ENCODE assay signal across 15 cellular contexts in the genomic region with DNA sequence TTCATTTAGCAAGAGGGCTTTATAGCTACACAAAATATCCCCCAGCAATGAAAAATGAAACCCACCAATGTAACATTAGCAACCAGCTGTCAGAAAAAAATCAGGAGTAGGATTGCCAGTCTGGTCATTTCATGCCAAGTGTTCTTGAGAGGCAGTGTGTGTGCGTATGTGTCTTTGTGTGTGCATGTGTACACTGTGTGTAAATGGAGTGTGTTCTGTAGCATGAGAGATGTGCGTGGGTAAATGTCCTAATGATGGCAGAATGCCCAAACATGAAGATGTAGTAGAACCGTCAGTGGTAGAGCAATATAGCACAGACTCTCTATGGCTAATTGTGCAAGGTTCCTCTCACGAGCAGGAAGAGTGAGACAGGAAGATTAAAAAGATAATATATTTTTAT.
DNase-seq lines count a peak whose midpoint lies in the region; ATAC-seq and TF ChIP-seq lines count a peak whose summit lies in the region.
"Had no signal": no experiment of that assay in that cellular context is flagged by ENCODE, and none has a peak within 500 bp of the region (broad histone marks: within the 10 kb centered on the region; RNA-seq: fewer than 3 reads in every experiment).

No MANE protein-coding gene starts in this region.

- H4K91ac ChIP-seq in IMR-90 (ENCODE audit: insufficient read depth, low read depth, low read length) = no peak overlapping the region

- H3K14ac ChIP-seq in IMR-90 (replicated peaks; ENCODE audit: low read depth, low read length) = no peak overlapping the region

- no peaks in the 10 kb centered on the region for H4K20me1 ChIP-seq in IMR-90 (ENCODE audit: insufficient read depth, low read length)

- 0 out of 2 replicates have a peak overlapping the region, but pooled peaks have one; percentile 47 for H2BK20ac ChIP-seq in IMR-90 (ENCODE audit: low read depth, low read length)

- H3K9me3 ChIP-seq in BE2C = no peaks in the 10 kb centered on the region
- no peaks in the 10 kb centered on the region for H3K9me3 ChIP-seq in IMR-90 (ENCODE audit: control insufficient read depth, insufficient read depth, low read length)
- no peaks in the 10 kb centered on the region for H3K9me3 ChIP-seq in ectodermal cell (ENCODE audit: control insufficient read depth, low read length)
- H3K9me3 ChIP-seq: Peyer's patch, uterus had no signal

- peak overlapping the region; percentile 19 for H2AFZ ChIP-seq in IMR-90 (replicated peaks; ENCODE audit: low read length, poor library complexity)

- H3K27ac ChIP-seq in IMR-90 (ENCODE audit: insufficient read depth, low read length) (peak overlapping the region; percentile 71; the same call in 1 of the 2 replicates), ectodermal cell (ENCODE audit: insufficient read depth, low read depth, low read length, poor library complexity, severe bottlenecking) (no peak overlapping the region), mesendoderm (ENCODE audit: low read depth, low read length) (no peak overlapping the region)
- H3K27ac ChIP-seq: Peyer's patch, uterus had no signal

- intact Hi-C loops in IMR-90 (cut with micrococcal nuclease) = loop anchor here (1.0 to 10.0 kb wide), 11 partner anchors 92 to 1225 kb away; no protein-coding TSS in a partner anchor
- intact Hi-C loops in sciatic nerve (cut with DNase I) = no loop called here

- dilution Hi-C loops in IMR-90 (cut with HindIII; ENCODE audit: low sequenced_read_pairs, unreplicated experiment) = no loop called here

- peaks cover 6% of the 10 kb centered on the region; the same call in 1 of the 2 replicates for H3K9me1 ChIP-seq in IMR-90 (ENCODE audit: insufficient read depth, low read length)

- H3K4me1 ChIP-seq in BE2C = peaks cover 13% of the 10 kb centered on the region
- H3K4me1 ChIP-seq in IMR-90 (ENCODE audit: control insufficient read depth, insufficient read depth, low read length) = peaks cover 4% of the 10 kb centered on the region; the same call in 1 of the 2 replicates
- H3K4me1 ChIP-seq in ectodermal cell (ENCODE audit: control insufficient read depth, insufficient read depth, low read length) = no peaks in the 10 kb centered on the region
- H3K4me1 ChIP-seq in mesendoderm (ENCODE audit: control insufficient read depth, low read depth, low read length) = no peaks in the 10 kb centered on the region
- H3K4me1 ChIP-seq: Peyer's patch, uterus had no signal

- H3K9ac ChIP-seq in IMR-90 (ENCODE audit: low read depth, low read length) (peak overlapping the region; percentile 57), mesendoderm (ENCODE audit: low read length) (no peak overlapping the region)

- H4K5ac ChIP-seq in IMR-90 (ENCODE audit: low read depth, low read length) = peak overlapping the region; percentile 72
- H4K5ac ChIP-seq in mesendoderm (ENCODE audit: low read length) = no peak overlapping the region

- in situ Hi-C loops in IMR-90 (cut with MboI; ENCODE audit: low sequenced_read_pairs) = loop anchor here (10.0 to 25.0 kb wide), 2 partner anchors 583 to 971 kb away; no protein-coding TSS in a partner anchor

- TF ChIP-seq POLR2A in IMR-90 (IDR thresholded peaks at IDR 0.05; ENCODE audit: low read depth, low read length) = no peak

- peak overlapping the region in 1 of 2 experiments; percentile 12; a peak in 1 of 4 replicates for H4K8ac ChIP-seq in IMR-90 (ENCODE audit: low read depth in 2 of 2, low read length in 2 of 2)
- H4K8ac ChIP-seq in mesendoderm (ENCODE audit: low read depth, low read length) = no peak overlapping the region

- peak overlapping the region; percentile 49 for H3K4ac ChIP-seq in IMR-90 (ENCODE audit: low read depth, low read length)
- H3K4ac ChIP-seq in mesendoderm (ENCODE audit: low read depth, low read length) = no peak overlapping the region

- DNase-seq in BE2C (no peak), IMR-90 (peak; percentile 26), mesendoderm (no peak), sciatic nerve (ENCODE audit: low spot score) (no peak), mesenteric fat pad (ENCODE audit: low spot score) (no peak), RPMI8226 (no peak)
- DNase-seq: activated CD4-positive, CD25-positive, alpha-beta regulatory T cell; activated naive CD4-positive, alpha-beta T cell treated with Interleukin-2 at 50 U/mL for 16 hours; AML-193; Peyer's patch; stimulated activated naive CD4-positive, alpha-beta T cell; T-cell; uterus had no signal

- peak overlapping the region; percentile 71; the same call in 1 of the 2 replicates for H3K23ac ChIP-seq in IMR-90 (ENCODE audit: low read depth, low read length)
- H3K23ac ChIP-seq in mesendoderm (ENCODE audit: low read length) = peak overlapping the region; percentile 92

- H2BK15ac ChIP-seq in IMR-90 (ENCODE audit: low read depth, low read length) (0 out of 3 replicates have a peak overlapping the region, but pooled peaks have one; percentile 16), mesendoderm (replicated peaks; ENCODE audit: low read depth) (no peak overlapping the region)

- H3K18ac ChIP-seq in IMR-90 (ENCODE audit: low read depth, low read length) (peak overlapping the region; percentile 93), mesendoderm (ENCODE audit: low read length) (no peak overlapping the region)

- H3K79me2 ChIP-seq in mesendoderm (ENCODE audit: control insufficient read depth, insufficient read depth, low read length) = no peaks in the 10 kb centered on the region

- H3K4me2 ChIP-seq in IMR-90 (ENCODE audit: low read depth, low read length) (peak overlapping the region; percentile 100), mesendoderm (ENCODE audit: low read length) (no peak overlapping the region)

- H3K56ac ChIP-seq in IMR-90 (ENCODE audit: extremely low read depth, insufficient read depth, low read length) = no peak overlapping the region
- H3K56ac ChIP-seq in mesendoderm (ENCODE audit: low read length) = no peak overlapping the region

- peak overlapping the region; percentile 85 for H3K4me3 ChIP-seq in BE2C (ENCODE audit: low read depth, low read length)
- H3K4me3 ChIP-seq in IMR-90 (ENCODE audit: insufficient read depth, low read depth, low read length) = peak overlapping the region; percentile 72
- peak overlapping the region; percentile 66 for H3K4me3 ChIP-seq in ectodermal cell (ENCODE audit: insufficient read depth, low read depth, low read length)
- H3K4me3 ChIP-seq in mesendoderm (ENCODE audit: low read length) = no peak overlapping the region

- H3K36me3 ChIP-seq in BE2C (peaks cover 9% of the 10 kb centered on the region), IMR-90 (ENCODE audit: control insufficient read depth, insufficient read depth, low read length) (no peaks in the 10 kb centered on the region), ectodermal cell (ENCODE audit: control insufficient read depth, insufficient read depth, low read length) (no peaks in the 10 kb centered on the region), mesendoderm (ENCODE audit: control insufficient read depth, insufficient read depth, low read length) (no peaks in the 10 kb centered on the region)
- H3K36me3 ChIP-seq: Peyer's patch, uterus had no signal

- no peak for TF ChIP-seq RAD21 in IMR-90 (IDR thresholded peaks at IDR 0.05; ENCODE audit: low read length)

- CTCF ChIA-PET in IMR-90 (lab: Yijun Ruan, JAX) = no interaction called here

- WGBS in IMR-90 (ENCODE audit: extremely low coverage in 2 of 2, insufficient read length in 1 of 2), 2 experiments = no CpG with 5 or more reads among the region's 4 CpGs
- WGBS in ectodermal cell, 2 experiments = 72 to 81% methylated on average over 4 of the region's 4 CpGs
- WGBS in mesendoderm (ENCODE audit: extremely low coverage, insufficient coverage, low lambda C conversion rate) = no CpG with 5 or more reads among the region's 4 CpGs

- peak overlapping the region; percentile 18; the same call in 1 of the 2 replicates for H2BK120ac ChIP-seq in IMR-90 (ENCODE audit: low read depth, low read length)
- H2BK120ac ChIP-seq in mesendoderm (ENCODE audit: low read depth, low read length) = no peak overlapping the region

- H3K79me1 ChIP-seq in IMR-90 (ENCODE audit: low read depth in 1 of 2, low read length in 2 of 2) (peaks cover 6 to 7% of the 10 kb centered on the region in 2 experiments; a peak in 1 of 4 replicates), mesendoderm (ENCODE audit: low read length) (no peaks in the 10 kb centered on the region)

- TF ChIP-seq CTCF in BE2C (IDR thresholded peaks at IDR 0.05; ENCODE audit: low read depth, low read length) = no peak
- no peak for TF ChIP-seq CTCF in IMR-90 (conservative IDR thresholded peaks at IDR 0.05; ENCODE audit: low read depth, low read length)

- POLR2A ChIA-PET in IMR-90 (lab: Charles Lee; ENCODE audit: unreplicated experiment) = no interaction called here

- BruUV-seq in IMR-90 (replicated peaks; lab: Mats Ljungman, UMichigan) = no TSS peak

- H2AK9ac ChIP-seq in IMR-90 (replicated peaks; ENCODE audit: low read depth, low read length, poor library complexity) = no peak overlapping the region

- ATAC-seq in IMR-90 (ENCODE audit: low read depth) (peak; percentile 9; the same call in 1 of the 2 replicates), sciatic nerve (no peak), GM18519 (IDR thresholded peaks at IDR 0.05; ENCODE audit: low FRiP score, unreplicated experiment) (no peak)
- ATAC-seq: T-cell had no signal

- 0 out of 2 replicates have a peak overlapping the region, but pooled peaks have one; percentile 13 for H2AK5ac ChIP-seq in IMR-90 (ENCODE audit: low read depth, low read length)
- H2AK5ac ChIP-seq in mesendoderm (ENCODE audit: low read length) = no peak overlapping the region

- H2BK5ac ChIP-seq in IMR-90 (ENCODE audit: low read depth, low read length, poor library complexity, severe bottlenecking) = peak overlapping the region; percentile 64
- no peak overlapping the region for H2BK5ac ChIP-seq in mesendoderm (ENCODE audit: low read length)

- H3K27me3 ChIP-seq in BE2C (no peaks in the 10 kb centered on the region), IMR-90 (ENCODE audit: control insufficient read depth, insufficient read depth, low read length) (no peaks in the 10 kb centered on the region), ectodermal cell (ENCODE audit: control insufficient read depth, insufficient read depth, low read length, poor library complexity, severe bottlenecking) (peaks cover 18% of the 10 kb centered on the region), mesendoderm (ENCODE audit: insufficient read depth, low read length, poor library complexity) (peaks cover 3% of the 10 kb centered on the region)
- H3K27me3 ChIP-seq: Peyer's patch, uterus had no signal

TF ChIP-seq in IMR-90, 13 proteins besides CTCF, POLR2A, EP300 and RAD21:
- TF ChIP-seq SMC3 (IDR thresholded peaks at IDR 0.05; ENCODE audit: low read depth, low read length) = no peak
- 0 out of 2 replicates have a peak, but pooled peaks have one; percentile 25 for TF ChIP-seq CEBPB (IDR thresholded peaks at IDR 0.05; ENCODE audit: low read depth, low read length)
- TF ChIP-seq MAZ (IDR thresholded peaks at IDR 0.05; ENCODE audit: borderline replicate concordance, low read depth, low read length) = no peak
- TF ChIP-seq MXI1 (IDR thresholded peaks at IDR 0.05; ENCODE audit: borderline replicate concordance, low read depth, low read length) = no peak
